ENCODE assay signal across 9 cellular contexts in genomic region chr12:118103231-118103600, GRCh38. TPM values are rescaled to one million over a fixed set of nuclear protein-coding genes. Genes with fewer than 3 reads are reported as not detected.
DNase-seq lines count a peak whose midpoint lies in the region; ATAC-seq, FAIRE-seq and TF ChIP-seq lines count a peak whose summit lies in the region.
"Had no signal": no experiment of that assay in that cellular context is flagged by ENCODE, and none has a peak within 500 bp of the region (broad histone marks: within the 10 kb centered on the region; RNA-seq: fewer than 3 reads in every experiment).

No MANE protein-coding gene starts in this region.

- peak overlapping the region; percentile 64 for H3K4me3 ChIP-seq in astrocyte of the spinal cord (ENCODE audit: low read depth, low read length)
- H3K4me3 ChIP-seq in keratinocyte (ENCODE audit: control insufficient read depth in 2 of 3, extremely low read depth in 1 of 3, insufficient read depth in 2 of 3, low read depth in 1 of 3, low read length in 3 of 3) = peak overlapping the region; percentile 82 to 89 (median 83)

- peak overlapping the region; percentile 77 for H3K4me3 Mint-ChIP-seq in stimulated activated effector memory CD8-positive, alpha-beta T cell treated with anti-CD3 and anti-CD28 coated beads, Interleukin-12 subunit alpha, Interleukin-12 subunit beta, amount 100 ng/mL, for 72 hours

- no peaks in the 10 kb centered on the region for H3K79me2 ChIP-seq in keratinocyte (ENCODE audit: control insufficient read depth, insufficient read depth, low read length)

- ATAC-seq in stimulated activated effector memory CD8-positive, alpha-beta T cell treated with anti-CD3 and anti-CD28 coated beads, Interleukin-12 subunit alpha, Interleukin-12 subunit beta, amount 100 ng/mL, for 72 hours = peak; percentile 20

- H3K36me3 ChIP-seq in keratinocyte (ENCODE audit: control insufficient read depth in 2 of 2, extremely low read depth in 1 of 2, insufficient read depth in 2 of 2, low read length in 2 of 2) = no peaks in the 10 kb centered on the region

- FAIRE-seq in keratinocyte (lab: Jason Lieb, UNC) = no peak
- FAIRE-seq: G401.6 had no signal

- H3K27me3 ChIP-seq in keratinocyte (ENCODE audit: control insufficient read depth, extremely low read depth, insufficient read depth, low read length) = no peaks in the 10 kb centered on the region

- peak overlapping the region; percentile 88 for H2AFZ ChIP-seq in keratinocyte (ENCODE audit: control insufficient read depth, low read length)

- peaks cover 24% of the 10 kb centered on the region for H3K4me1 ChIP-seq in keratinocyte (ENCODE audit: control insufficient read depth, extremely low read depth, insufficient read depth, low read length)

- H4K20me1 ChIP-seq in keratinocyte (ENCODE audit: control insufficient read depth, extremely low read depth, insufficient read depth, low read length) = no peaks in the 10 kb centered on the region

- H3K4me2 ChIP-seq in keratinocyte (ENCODE audit: control insufficient read depth, extremely low read depth, insufficient read depth, low read depth, low read length) = peak overlapping the region; percentile 72

- DNase-seq in NCI-H2107 (lab: John Stamatoyannopoulos, UW) (peak; percentile 20), NCI-H2107 treated with DMSO at 0.1 percent for 48 hours (lab: John Stamatoyannopoulos, UW; ENCODE audit: unreplicated experiment) (no peak), NCI-H1105 (lab: John Stamatoyannopoulos, UW) (peak; percentile 37), astrocyte of the spinal cord (ENCODE audit: low read depth, low spot score) (peak; percentile 30), keratinocyte (ENCODE audit: low read depth, low spot score) (no peak), AG08395 (ENCODE audit: low spot score) (no peak), GF-D8 (lab: John Stamatoyannopoulos, UW) (no peak)
- peak in 1 of 2 donors; percentile 7 for DNase-seq in stimulated activated effector memory CD8-positive, alpha-beta T cell treated with anti-CD3 and anti-CD28 coated beads, Interleukin-12 subunit alpha, Interleukin-12 subunit beta, amount 100 ng/mL, for 72 hours (ENCODE audit: low spot score in 2 of 2)

- in situ Hi-C loops in astrocyte of the spinal cord (cut with HindIII; ENCODE audit: low sequenced_read_pairs) = no loop called here

- peaks cover 4% of the 10 kb centered on the region for H3K9me1 ChIP-seq in keratinocyte (ENCODE audit: control insufficient read depth, extremely low read depth, insufficient read depth, low read length)

- no peaks in the 10 kb centered on the region for H3K9me3 ChIP-seq in keratinocyte (ENCODE audit: control insufficient read depth, low read depth, low read length)

- H3K27ac Mint-ChIP-seq in stimulated activated effector memory CD8-positive, alpha-beta T cell treated with anti-CD3 and anti-CD28 coated beads, Interleukin-12 subunit alpha, Interleukin-12 subunit beta, amount 100 ng/mL, for 72 hours = peak overlapping the region; percentile 63

- H3K4me1 Mint-ChIP-seq in stimulated activated effector memory CD8-positive, alpha-beta T cell treated with anti-CD3 and anti-CD28 coated beads, Interleukin-12 subunit alpha, Interleukin-12 subunit beta, amount 100 ng/mL, for 72 hours = peaks cover 11% of the 10 kb centered on the region

- peak overlapping the region; percentile 77 for H3K9ac ChIP-seq in keratinocyte (ENCODE audit: control insufficient read depth, extremely low read depth, insufficient read depth, low read length)

- H3K36me3 Mint-ChIP-seq in stimulated activated effector memory CD8-positive, alpha-beta T cell treated with anti-CD3 and anti-CD28 coated beads, Interleukin-12 subunit alpha, Interleukin-12 subunit beta, amount 100 ng/mL, for 72 hours = peaks cover 4% of the 10 kb centered on the region

- peak overlapping the region; percentile 22 for H3K27ac ChIP-seq in keratinocyte (ENCODE audit: control insufficient read depth, insufficient read depth, low read length)

- H3K9me3 Mint-ChIP-seq in stimulated activated effector memory CD8-positive, alpha-beta T cell treated with anti-CD3 and anti-CD28 coated beads, Interleukin-12 subunit alpha, Interleukin-12 subunit beta, amount 100 ng/mL, for 72 hours = no peaks in the 10 kb centered on the region

- dilution Hi-C loops in keratinocyte (cut with MboI; ENCODE audit: extremely low pct_ligation_motif_present, low sequenced_read_pairs) = no loop called here

- no peak for TF ChIP-seq CTCF in astrocyte of the spinal cord (IDR thresholded peaks at IDR 0.05; ENCODE audit: low read depth, low read length)
- no peak for TF ChIP-seq CTCF in keratinocyte (optimal IDR thresholded peaks at IDR 0.05 in 1 of 3, IDR thresholded peaks at IDR 0.05 in 1 of 3, conservative IDR thresholded peaks at IDR 0.05 in 1 of 3; ENCODE audit: extremely low read depth in 1 of 3, insufficient read depth in 2 of 3, low read length in 3 of 3)

RNA-seq across cellular contexts. Expression of gene VSIG10, which starts 0.6 kb away (rescaled TPM):
- 11.4 to 12.7 TPM (median 12.1 TPM) in 3 replicates for polyA plus RNA-seq in keratinocyte
- 1.5 TPM for polyA plus RNA-seq in keratinocyte (2011; ENCODE audit: low read depth)
- 7.6 and 12.9 TPM in 2 replicates for polyA plus RNA-seq in keratinocyte (2011; cell fraction: cytosol; rRNA removed)
- polyA plus RNA-seq in keratinocyte (2011; cell fraction: nucleus; rRNA removed) = 19.9 and 25.0 TPM in 2 replicates
- 6.5 and 12.7 TPM in 2 replicates for polyA plus RNA-seq in keratinocyte (2012; ENCODE audit: low replicate concordance)
- 36.9 to 61.1 TPM (median 42.6 TPM) in 3 replicates for polyA minus RNA-seq in keratinocyte
- 19.8 TPM for polyA minus RNA-seq in keratinocyte (2011; cell fraction: cytosol; rRNA and poly(A)+ RNA removed)
- 17.9 and 28.5 TPM in 2 replicates for polyA minus RNA-seq in keratinocyte (2011; cell fraction: nucleus; rRNA and poly(A)+ RNA removed)

RNA-seq across cellular contexts. Expression of gene PEBP1, which starts 32.7 kb away (rescaled TPM):
- 191 to 231 TPM (median 197 TPM) in 3 replicates for polyA plus RNA-seq in keratinocyte
- 43.5 TPM for polyA plus RNA-seq in keratinocyte (2011; ENCODE audit: low read depth)
- 184 and 204 TPM in 2 replicates for polyA plus RNA-seq in keratinocyte (2011; cell fraction: cytosol; rRNA removed)
- polyA plus RNA-seq in keratinocyte (2011; cell fraction: nucleus; rRNA removed) = 125 and 139 TPM in 2 replicates
- polyA plus RNA-seq in keratinocyte (2012; ENCODE audit: low replicate concordance) = 179 and 206 TPM in 2 replicates
- polyA minus RNA-seq in keratinocyte = 94.0 to 150 TPM (median 99.5 TPM) in 3 replicates
- 155 TPM for polyA minus RNA-seq in keratinocyte (2011; cell fraction: cytosol; rRNA and poly(A)+ RNA removed)
- 36.3 and 42.3 TPM in 2 replicates for polyA minus RNA-seq in keratinocyte (2011; cell fraction: nucleus; rRNA and poly(A)+ RNA removed)

RNA-seq across cellular contexts. Expression of gene WSB2, which starts 42.2 kb away (rescaled TPM):
- polyA plus RNA-seq in keratinocyte = 83.2 to 145 TPM (median 84.0 TPM) in 3 replicates
- 41.1 TPM for polyA plus RNA-seq in keratinocyte (2011; ENCODE audit: low read depth)
- polyA plus RNA-seq in keratinocyte (2011; cell fraction: cytosol; rRNA removed) = 126 and 127 TPM in 2 replicates
- 43.2 and 44.1 TPM in 2 replicates for polyA plus RNA-seq in keratinocyte (2011; cell fraction: nucleus; rRNA removed)
- 46.5 and 80.6 TPM in 2 replicates for polyA plus RNA-seq in keratinocyte (2012; ENCODE audit: low replicate concordance)
- polyA minus RNA-seq in keratinocyte = 232 to 330 TPM (median 279 TPM) in 3 replicates
- 205 TPM for polyA minus RNA-seq in keratinocyte (2011; cell fraction: cytosol; rRNA and poly(A)+ RNA removed)
- 26.1 and 63.4 TPM in 2 replicates for polyA minus RNA-seq in keratinocyte (2011; cell fraction: nucleus; rRNA and poly(A)+ RNA removed)

Comparison
In these comparisons a context has a peak if more than half of its experiments do, and no peak if none do; other contexts are left out.
1. DNase-seq: peak in NCI-H2107 (single experiment), NCI-H1105 (single experiment) and astrocyte of the spinal cord (single experiment); none in NCI-H2107 treated with DMSO at 0.1 percent for 48 hours (single experiment), keratinocyte (single experiment), AG08395 (single experiment) and GF-D8 (single experiment).